Comparison of ENCODE assay signal across 8 cellular contexts in genomic region chr16:15022194-15022593, GRCh38. TPM values are rescaled to one million over a fixed set of nuclear protein-coding genes. Genes with fewer than 3 reads are reported as not detected.
DNase-seq lines count a peak whose midpoint lies in the region; ATAC-seq and TF ChIP-seq lines count a peak whose summit lies in the region.
"Not testable (repeated sequence)": the region's sequence is repeated elsewhere in the genome, so short reads cannot be mapped to it uniquely, and the experiment has no call there.

No MANE protein-coding gene starts in this region.

- peak; percentile 98 to 100 for ATAC-seq in activated T-cell treated with anti-CD3 and anti-CD28 coated beads, Interleukin-2, amount 50 U/mL, for 4 hours

- peaks cover 22 to 65% (median 52%) of the 10 kb centered on the region in 3 donors for H3K36me3 ChIP-seq in tibial artery

- H3K4me1 ChIP-seq in tibial artery, result peaks cover 0 to 33% (median 4%) of the 10 kb centered on the region in 4 donors

- peaks cover 10% of the 10 kb centered on the region for H3K4me1 Mint-ChIP-seq in activated T-cell treated with anti-CD3 and anti-CD28 coated beads, Interleukin-2, amount 50 U/mL, for 4 hours (ENCODE audit: low read depth)

- TF ChIP-seq CTCF in GM12865 (IDR thresholded peaks at IDR 0.05; ENCODE audit: insufficient read depth, low read depth, low read length, missing control alignments) (peak; percentile 47), HFF-Myc (IDR thresholded peaks at IDR 0.05; ENCODE audit: low read depth, low read length, missing control alignments) (peak; percentile 31), LNCaP clone FGC (IDR thresholded peaks at IDR 0.05; ENCODE audit: control insufficient read depth, extremely low read depth, insufficient read depth) (peak; percentile 69), epithelial cell of proximal tubule (conservative IDR thresholded peaks at IDR 0.05; ENCODE audit: low read depth, low read length) (peak; percentile 56), tibial artery (IDR thresholded peaks at IDR 0.05) (peak; percentile 15 to 25)

- H3K4me3 Mint-ChIP-seq in activated T-cell treated with anti-CD3 and anti-CD28 coated beads, Interleukin-2, amount 50 U/mL, for 4 hours, result not testable (repeated sequence)

- not testable (repeated sequence) for H3K27me3 ChIP-seq in tibial artery

- H3K9me3 ChIP-seq in tibial artery, result not testable (repeated sequence)

- peaks cover 46% of the 10 kb centered on the region for H3K36me3 Mint-ChIP-seq in activated T-cell treated with anti-CD3 and anti-CD28 coated beads, Interleukin-2, amount 50 U/mL, for 4 hours (ENCODE audit: insufficient read depth)

- DNase-seq in GM12865 (ENCODE audit: low read depth) (peak; percentile 67), RPMI8226 (peak; percentile 61), epithelial cell of proximal tubule (ENCODE audit: low read depth) (peak; percentile 29), mucosa of gallbladder (ENCODE audit: low spot score) (peak; percentile 45), tibial artery (peak in 1 of 2 donors; percentile 62)
- DNase-seq in HFF-Myc (ENCODE audit: extremely low read depth, low read depth); LNCaP clone FGC (ENCODE audit: low read depth): not testable (repeated sequence)
- DNase-seq in activated T-cell treated with anti-CD3 and anti-CD28 coated beads, Interleukin-2, amount 50 U/mL, for 4 hours, result peak; percentile 52

- not testable (repeated sequence) for H3K4me3 ChIP-seq in GM12865 (ENCODE audit: low read depth, low read length); HFF-Myc (replicated peaks; ENCODE audit: low read depth, low read length); LNCaP clone FGC (ENCODE audit: low read depth, low read length); epithelial cell of proximal tubule (ENCODE audit: low read depth, low read length); tibial artery

- not testable (repeated sequence) for H3K27me3 Mint-ChIP-seq in activated T-cell treated with anti-CD3 and anti-CD28 coated beads, Interleukin-2, amount 50 U/mL, for 4 hours (ENCODE audit: low read depth)

- H3K27ac ChIP-seq in tibial artery, result not testable (repeated sequence)

- H3K9me3 Mint-ChIP-seq in activated T-cell treated with anti-CD3 and anti-CD28 coated beads, Interleukin-2, amount 50 U/mL, for 4 hours, result not testable (repeated sequence)

- intact Hi-C loops in tibial artery (cut with DNase I; ENCODE audit: low total_unique reads), result not testable (repeated sequence)

RNA-seq across cellular contexts. Expression of gene NTAN1, which starts 33.7 kb away (rescaled TPM):
- total RNA-seq in activated T-cell treated with anti-CD3 and anti-CD28 coated beads, Interleukin-2, amount 50 U/mL, for 4 hours, result 10 to 100 TPM; 17.6 to 18.6 (median 18.0) TPM
- total RNA-seq in epithelial cell of proximal tubule (74.3 and 84.5 TPM in 2 replicates), mucosa of gallbladder (25.9 TPM)

RNA-seq across cellular contexts. Expression of gene PDXDC1, which starts 47.4 kb away (rescaled TPM):
- total RNA-seq in activated T-cell treated with anti-CD3 and anti-CD28 coated beads, Interleukin-2, amount 50 U/mL, for 4 hours, result 10 to 100 TPM; 53.5 to 62.6 (median 62.2) TPM
- total RNA-seq in epithelial cell of proximal tubule (40.7 and 43.9 TPM in 2 replicates), mucosa of gallbladder (189 TPM)
